Comparison of ENCODE assay signal across 12 cellular contexts in the genomic region with DNA sequence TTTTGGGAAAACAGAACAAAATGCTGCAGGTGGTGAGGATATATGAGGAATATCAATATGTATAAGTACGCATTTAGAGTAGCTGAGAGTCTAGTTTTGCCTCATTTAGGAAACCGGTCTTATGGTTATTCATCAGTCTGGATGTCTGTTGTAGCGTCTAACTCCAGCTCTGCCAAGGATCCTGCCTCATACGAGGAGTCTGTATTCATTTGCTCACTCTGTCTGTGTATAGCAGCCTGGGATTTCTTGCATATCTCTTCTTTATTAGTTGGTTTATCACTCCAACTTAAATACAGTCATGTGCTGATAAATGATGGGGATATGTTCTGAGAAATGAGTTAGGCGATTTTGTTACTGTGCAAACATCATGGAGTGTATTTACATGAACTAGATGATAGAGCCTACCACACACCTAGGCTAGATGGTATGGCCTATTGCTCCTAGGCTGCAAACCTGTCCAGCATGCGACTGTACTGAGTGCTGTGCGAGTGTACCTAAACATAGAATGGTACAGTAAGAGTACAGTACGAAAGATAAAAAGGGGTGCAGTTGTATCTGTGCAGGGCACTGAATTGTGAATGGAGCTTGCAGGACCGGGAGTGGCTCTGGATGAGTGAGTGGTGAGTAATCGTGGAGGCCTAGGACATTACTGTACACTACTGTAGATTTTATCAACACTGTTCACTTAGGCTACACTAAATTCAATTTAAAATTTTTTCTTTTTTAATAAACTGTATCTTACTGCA.
DNase-seq lines count a peak whose midpoint lies in the region; ATAC-seq, FAIRE-seq and TF ChIP-seq lines count a peak whose summit lies in the region.
"Had no signal": no experiment of that assay in that cellular context is flagged by ENCODE, and none has a peak within 500 bp of the region (broad histone marks: within the 10 kb centered on the region; RNA-seq: fewer than 3 reads in every experiment).

No MANE protein-coding gene starts in this region.

- TF ChIP-seq CTCF in endothelial cell (IDR thresholded peaks at IDR 0.05; ENCODE audit: unreplicated experiment) = no peak

- H3K9me3 Mint-ChIP-seq in endothelial cell (ENCODE audit: unreplicated experiment) = no peaks in the 10 kb centered on the region
- H3K9me3 Mint-ChIP-seq: activated naive CD4-positive, alpha-beta T cell treated with anti-CD3 and anti-CD28 coated beads, Interleukin-2, amount 50 U/mL, for 72 hours had no signal

- no peak overlapping the region for H3K4me3 Mint-ChIP-seq in endothelial cell (ENCODE audit: unreplicated experiment)

- peak; percentile 21 for FAIRE-seq in GM12892 (lab: Jason Lieb, UNC)
- peak; percentile 87 for FAIRE-seq in RCC 7860 (lab: Jason Lieb, UNC)

- no peak for TF ChIP-seq POLR2A in GM12892 (IDR thresholded peaks at IDR 0.05; ENCODE audit: low read depth, low read length)

- no peaks in the 10 kb centered on the region for H3K36me3 Mint-ChIP-seq in endothelial cell (ENCODE audit: low read depth, unreplicated experiment)

- no peak overlapping the region for H3K27ac Mint-ChIP-seq in endothelial cell (ENCODE audit: unreplicated experiment)
- H3K27ac Mint-ChIP-seq: activated naive CD4-positive, alpha-beta T cell treated with anti-CD3 and anti-CD28 coated beads, Interleukin-2, amount 50 U/mL, for 72 hours had no signal

- no peak for DNase-seq in GM12892 (ENCODE audit: insufficient read length)
- peak; percentile 49 for DNase-seq in RCC 7860 (ENCODE audit: low spot score)
- DNase-seq in pulmonary artery endothelial cell (ENCODE audit: low read depth, low spot score) = peak; percentile 5
- no peak for DNase-seq in Right ventricle myocardium inferior (ENCODE audit: missing footprints)
- no peak for DNase-seq in NCI-H2171 treated with DMSO at 0.1 percent for 48 hours (lab: John Stamatoyannopoulos, UW)
- DNase-seq in endothelial cell (ENCODE audit: low spot score) = no peak
- DNase-seq: left ventricle myocardium superior, NCI-H1436, psoas muscle had no signal

- no peaks in the 10 kb centered on the region for H3K4me1 Mint-ChIP-seq in endothelial cell (ENCODE audit: unreplicated experiment)

- peaks cover 1% of the 10 kb centered on the region for H3K27me3 Mint-ChIP-seq in endothelial cell (ENCODE audit: unreplicated experiment)

- intact Hi-C loops in Right ventricle myocardium inferior (cut with DNase I) = no loop called here

- ATAC-seq in esophagus mucosa = peak; percentile 97
- no peak for ATAC-seq in Right ventricle myocardium inferior
- ATAC-seq in GM19351 (IDR thresholded peaks at IDR 0.05; ENCODE audit: unreplicated experiment) = no peak
- ATAC-seq: activated naive CD4-positive, alpha-beta T cell treated with anti-CD3 and anti-CD28 coated beads, Interleukin-2, amount 50 U/mL, for 72 hours; left ventricle myocardium superior; psoas muscle had no signal

Comparison
In these comparisons a context has a peak if more than half of its experiments do, and no peak if none do; other contexts are left out.
1. DNase-seq: peak in RCC 7860 (single experiment) and pulmonary artery endothelial cell (single experiment); none in GM12892 (single experiment), Right ventricle myocardium inferior (single experiment), NCI-H2171 treated with DMSO at 0.1 percent for 48 hours (single experiment) and endothelial cell (single experiment).